ENCODE assay signal across 8 cellular contexts in the genomic region with DNA sequence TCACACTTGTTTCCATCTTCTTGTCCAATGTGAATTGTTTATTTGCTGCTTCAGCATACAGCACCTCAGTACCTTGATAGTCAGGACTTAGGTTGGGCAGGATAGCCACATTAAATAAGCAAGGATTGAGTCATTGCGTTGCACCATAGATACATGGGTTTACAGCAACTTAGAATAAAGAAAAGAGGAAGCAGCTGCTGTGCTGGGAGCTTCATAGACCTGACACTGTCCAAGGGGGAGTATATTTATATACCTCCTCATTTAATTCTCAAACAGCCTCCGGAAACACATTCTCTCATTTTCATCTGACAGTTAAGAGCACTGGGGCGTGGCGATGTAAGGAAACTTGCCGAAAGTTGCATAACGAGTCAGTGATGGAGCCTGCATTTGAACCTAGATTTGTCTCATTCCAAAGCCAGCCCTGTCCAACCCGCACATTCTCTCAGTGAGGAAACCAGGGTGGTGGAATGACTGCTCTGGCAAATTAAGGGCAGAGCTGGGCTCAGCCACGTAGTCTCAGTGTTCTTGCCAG. TPM values are rescaled to one million over a fixed set of nuclear protein-coding genes. Genes with fewer than 3 reads are reported as not detected.
DNase-seq lines count a peak whose midpoint lies in the region; ATAC-seq and TF ChIP-seq lines count a peak whose summit lies in the region.

No MANE protein-coding gene starts in this region.

- H4K8ac ChIP-seq in mesendoderm (ENCODE audit: low read depth, low read length): no peak overlapping the region

- no peaks in the 10 kb centered on the region for H3K79me1 ChIP-seq in mesendoderm (ENCODE audit: low read length)

- no peak overlapping the region for H3K4me2 ChIP-seq in mesendoderm (ENCODE audit: low read length)

- no peak overlapping the region for H3K4me3 ChIP-seq in RWPE2 (ENCODE audit: severe bottlenecking)
- no peak overlapping the region for H3K4me3 ChIP-seq in mesendoderm (ENCODE audit: low read length)

- WGBS in mesendoderm (ENCODE audit: extremely low coverage, insufficient coverage, low lambda C conversion rate): no CpG with 5 or more reads among the region's 8 CpGs

- H3K56ac ChIP-seq in mesendoderm (ENCODE audit: low read length): no peak overlapping the region

- no peak overlapping the region for H2AK5ac ChIP-seq in mesendoderm (ENCODE audit: low read length)

- no peaks in the 10 kb centered on the region for H3K27me3 ChIP-seq in RWPE2 (ENCODE audit: insufficient read depth, poor library complexity, severe bottlenecking)
- H3K27me3 ChIP-seq in mesendoderm (ENCODE audit: insufficient read depth, low read length, poor library complexity): no peaks in the 10 kb centered on the region

- no peak overlapping the region for H4K5ac ChIP-seq in mesendoderm (ENCODE audit: low read length)

- H2BK5ac ChIP-seq in mesendoderm (ENCODE audit: low read length): no peak overlapping the region

- H3K18ac ChIP-seq in mesendoderm (ENCODE audit: low read length): no peak overlapping the region

- H3K9me3 ChIP-seq in RWPE2 (ENCODE audit: severe bottlenecking): no peaks in the 10 kb centered on the region

- ATAC-seq in HG03103 (IDR thresholded peaks at IDR 0.05; ENCODE audit: low read depth, unreplicated experiment) (peak; percentile 89), RWPE2 (ENCODE audit: low read depth) (peak; percentile 99)

- no peak overlapping the region for H3K4ac ChIP-seq in mesendoderm (ENCODE audit: low read depth, low read length)

- peak overlapping the region; percentile 41 for H3K27ac ChIP-seq in RWPE2 (ENCODE audit: poor library complexity, severe bottlenecking)
- no peak overlapping the region for H3K27ac ChIP-seq in mesendoderm (ENCODE audit: low read depth, low read length)

- H3K23ac ChIP-seq in mesendoderm (ENCODE audit: low read length): no peak overlapping the region

- peak; percentile 44 for DNase-seq in stimulated activated CD4-positive, alpha-beta T cell treated with anti-CD3 and anti-CD28 coated beads, Interleukin-15, amount 100 ng/mL, for 24 hours
- DNase-seq in stimulated activated CD4-positive, alpha-beta T cell treated with anti-CD3 and anti-CD28 coated beads, Interleukin-12 subunit alpha, Interleukin-12 subunit beta, amount 100 ng/mL, for 4 hours: no peak
- DNase-seq in RWPE2 (ENCODE audit: low spot score) (no peak), fibroblast of gingiva (ENCODE audit: low read depth) (peak; percentile 44), NCI-H1436 treated with DMSO at 0.1 percent for 48 hours (lab: John Stamatoyannopoulos, UW) (no peak), NCI-H446 treated with DMSO at 0.1 percent for 48 hours (lab: John Stamatoyannopoulos, UW) (no peak), mesendoderm (no peak)

- no peak overlapping the region for H3K9ac ChIP-seq in mesendoderm (ENCODE audit: low read length)

- H2BK15ac ChIP-seq in mesendoderm (replicated peaks; ENCODE audit: low read depth): no peak overlapping the region

- H3K79me2 ChIP-seq in mesendoderm (ENCODE audit: control insufficient read depth, insufficient read depth, low read length): no peaks in the 10 kb centered on the region

- H3K36me3 ChIP-seq in RWPE2 (ENCODE audit: low read depth) (no peaks in the 10 kb centered on the region), mesendoderm (ENCODE audit: control insufficient read depth, insufficient read depth, low read length) (no peaks in the 10 kb centered on the region)

- H2BK120ac ChIP-seq in mesendoderm (ENCODE audit: low read depth, low read length): no peak overlapping the region

- TF ChIP-seq CTCF in RWPE2 (IDR thresholded peaks at IDR 0.05; ENCODE audit: poor library complexity, severe bottlenecking): no peak

- peaks cover 13% of the 10 kb centered on the region for H3K4me1 ChIP-seq in RWPE2 (ENCODE audit: insufficient read depth, poor library complexity, severe bottlenecking)
- no peaks in the 10 kb centered on the region for H3K4me1 ChIP-seq in mesendoderm (ENCODE audit: control insufficient read depth, low read depth, low read length)

RNA-seq across cellular contexts. Expression of gene UBASH3B, which starts 42.2 kb away (rescaled TPM):
- polyA plus RNA-seq in mesendoderm (2013, experiment 1 of 2): 8.2 TPM
- 8.8 TPM for polyA plus RNA-seq in mesendoderm (2013, experiment 2 of 2)

Comparison
In these comparisons a context has a peak if more than half of its experiments do, and no peak if none do; other contexts are left out.
1. DNase-seq: peak in stimulated activated CD4-positive, alpha-beta T cell treated with anti-CD3 and anti-CD28 coated beads, Interleukin-15, amount 100 ng/mL, for 24 hours (single experiment) and fibroblast of gingiva (single experiment); none in stimulated activated CD4-positive, alpha-beta T cell treated with anti-CD3 and anti-CD28 coated beads, Interleukin-12 subunit alpha, Interleukin-12 subunit beta, amount 100 ng/mL, for 4 hours (single experiment), RWPE2 (single experiment), NCI-H1436 treated with DMSO at 0.1 percent for 48 hours (single experiment), NCI-H446 treated with DMSO at 0.1 percent for 48 hours (single experiment) and mesendoderm (single experiment).